32 cellular contexts compared by ENCODE assay signal in genomic region chr7:128718967-128719642, GRCh38. TPM values are rescaled to one million over a fixed set of nuclear protein-coding genes. Genes with fewer than 3 reads are reported as not detected.
"Had no signal": no experiment of that assay in that cellular context is flagged by ENCODE, and none has a peak within 500 bp of the region (broad histone marks: within the 10 kb centered on the region; RNA-seq: fewer than 3 reads in every experiment).

No MANE protein-coding gene starts in this region.

- H3K4me2 ChIP-seq: SK-N-SH had no signal

- H3K27ac Mint-ChIP-seq: activated CD4-positive, alpha-beta T cell treated with anti-CD3 and anti-CD28 coated beads, Interleukin-2, amount 10 ng/mL, durations not matched to agents 7 days and 5 days; activated CD8-positive, alpha-beta T cell treated with anti-CD3 and anti-CD28 coated beads, Interleukin-2, amount 10 ng/mL, durations not matched to agents 7 days and 5 days; activated naive CD4-positive, alpha-beta T cell treated with anti-CD3 and anti-CD28 coated beads, Interleukin-2, amount 10 ng/mL, durations not matched to agents 7 days and 5 days; activated naive CD8-positive, alpha-beta T cell treated with anti-CD3 and anti-CD28 coated beads, Interleukin-2, amount 10 ng/mL, durations not matched to agents 7 days and 5 days; activated T-cell treated with anti-CD3 and anti-CD28 coated beads, Interleukin-2, amount 50 U/mL, for 24 hours; T-helper 1 cell treated with Interleukin-12 subunit alpha and Interleukin-12 subunit beta and Interleukin-4 antibody, amounts not matched to agents 30 μg/mL and 1 μg/mL, for 36 hours had no signal

- H3K36me3 ChIP-seq: adrenal gland, breast epithelium, Peyer's patch, SJSA1 had no signal

- H3K9ac ChIP-seq: SK-N-SH had no signal

- ATAC-seq: activated CD8-positive, alpha-beta T cell treated with anti-CD3 and anti-CD28 coated beads, Interleukin-2, amount 10 ng/mL, durations not matched to agents 7 days and 5 days; body of pancreas; PC-3 had no signal

- H3K9me3 Mint-ChIP-seq: activated CD4-positive, alpha-beta T cell treated with anti-CD3 and anti-CD28 coated beads, Interleukin-2, amount 10 ng/mL, durations not matched to agents 7 days and 5 days; activated naive CD4-positive, alpha-beta T cell treated with anti-CD3 and anti-CD28 coated beads, Interleukin-2, amount 10 ng/mL, durations not matched to agents 7 days and 5 days; activated naive CD8-positive, alpha-beta T cell treated with anti-CD3 and anti-CD28 coated beads, Interleukin-2, amount 10 ng/mL, durations not matched to agents 7 days and 5 days; activated T-cell treated with anti-CD3 and anti-CD28 coated beads, Interleukin-2, amount 50 U/mL, for 24 hours; T-helper 1 cell treated with Interleukin-12 subunit alpha and Interleukin-12 subunit beta and Interleukin-4 antibody, amounts not matched to agents 30 μg/mL and 1 μg/mL, for 36 hours had no signal

- H3K27ac ChIP-seq: adrenal gland, body of pancreas, breast epithelium, Peyer's patch, SJSA1, VCaP had no signal

- H3K4me1 ChIP-seq: adrenal gland, body of pancreas, breast epithelium, Peyer's patch, SJSA1 had no signal

- H3K4me3 ChIP-seq: adrenal gland, body of pancreas, breast epithelium, Peyer's patch, SJSA1 had no signal

- H3K27me3 ChIP-seq: adrenal gland, body of pancreas, breast epithelium, Peyer's patch had no signal

- DNase-seq: activated CD4-positive, alpha-beta T cell treated with anti-CD3 and anti-CD28 coated beads for 1 hour; activated CD4-positive, alpha-beta T cell treated with anti-CD3 and anti-CD28 coated beads, Interleukin-2, amount 10 ng/mL, durations not matched to agents 7 days and 5 days; activated CD4-positive, alpha-beta T cell treated with anti-CD3 and anti-CD28 coated beads, Interleukin-2, amount 50 U/mL, for 48 hours; activated CD4-positive, CD25-positive, alpha-beta regulatory T cell; activated CD8-positive, alpha-beta T cell treated with anti-CD3 and anti-CD28 coated beads, Interleukin-2, amount 10 ng/mL, durations not matched to agents 7 days and 5 days; activated gamma-delta T cell treated with Interleukin-2 at 50 U/mL for 16 hours; activated naive CD4-positive, alpha-beta T cell treated with anti-CD3 and anti-CD28 coated beads, Interleukin-2, amount 10 ng/mL, durations not matched to agents 7 days and 5 days; activated naive CD8-positive, alpha-beta T cell treated with anti-CD3 and anti-CD28 coated beads, Interleukin-2, amount 10 ng/mL, durations not matched to agents 7 days and 5 days; activated T-cell treated with anti-CD3 and anti-CD28 coated beads, Interleukin-2, amount 50 U/mL, for 24 hours; adrenal gland; body of pancreas; caudate nucleus; cerebellar nuclear complex; NCI-H1105; NCI-H1417 treated with DMSO at 0.1 percent for 48 hours; NCI-H1694; NCI-H2029; NCI-H345; NCI-H524 treated with DMSO at 0.1 percent for 48 hours; NK-92 treated with Interleukin-12 subunit alpha and Interleukin-12 subunit beta, amount 100 ng/mL, for 24 hours; PC-3; Peyer's patch; RPMI8226; SHP77 treated with DMSO at 0.1 percent for 48 hours; SK-N-SH had no signal

- H3K9me3 ChIP-seq: adrenal gland, body of pancreas, breast epithelium, Peyer's patch, SJSA1, SK-N-SH had no signal

- H3K36me3 Mint-ChIP-seq: activated naive CD4-positive, alpha-beta T cell treated with anti-CD3 and anti-CD28 coated beads, Interleukin-2, amount 10 ng/mL, durations not matched to agents 7 days and 5 days; activated naive CD8-positive, alpha-beta T cell treated with anti-CD3 and anti-CD28 coated beads, Interleukin-2, amount 10 ng/mL, durations not matched to agents 7 days and 5 days had no signal

- H3K4me1 Mint-ChIP-seq: activated CD4-positive, alpha-beta T cell treated with anti-CD3 and anti-CD28 coated beads, Interleukin-2, amount 10 ng/mL, durations not matched to agents 7 days and 5 days; activated naive CD4-positive, alpha-beta T cell treated with anti-CD3 and anti-CD28 coated beads, Interleukin-2, amount 10 ng/mL, durations not matched to agents 7 days and 5 days; activated naive CD8-positive, alpha-beta T cell treated with anti-CD3 and anti-CD28 coated beads, Interleukin-2, amount 10 ng/mL, durations not matched to agents 7 days and 5 days had no signal

- H3K4me3 Mint-ChIP-seq: activated CD4-positive, alpha-beta T cell treated with anti-CD3 and anti-CD28 coated beads, Interleukin-2, amount 10 ng/mL, durations not matched to agents 7 days and 5 days; activated CD8-positive, alpha-beta T cell treated with anti-CD3 and anti-CD28 coated beads, Interleukin-2, amount 10 ng/mL, durations not matched to agents 7 days and 5 days; activated naive CD4-positive, alpha-beta T cell treated with anti-CD3 and anti-CD28 coated beads, Interleukin-2, amount 10 ng/mL, durations not matched to agents 7 days and 5 days; activated naive CD8-positive, alpha-beta T cell treated with anti-CD3 and anti-CD28 coated beads, Interleukin-2, amount 10 ng/mL, durations not matched to agents 7 days and 5 days; activated T-cell treated with anti-CD3 and anti-CD28 coated beads, Interleukin-2, amount 50 U/mL, for 24 hours; T-helper 1 cell treated with Interleukin-12 subunit alpha and Interleukin-12 subunit beta and Interleukin-4 antibody, amounts not matched to agents 30 μg/mL and 1 μg/mL, for 36 hours had no signal

RNA-seq across cellular contexts. Expression of gene OPN1SW, which starts 56.5 kb away (rescaled TPM):
- total RNA-seq: activated CD4-positive, alpha-beta T cell treated with anti-CD3 and anti-CD28 coated beads, Interleukin-2, amount 10 ng/mL, durations not matched to agents 7 days and 5 days; activated CD8-positive, alpha-beta T cell treated with anti-CD3 and anti-CD28 coated beads, Interleukin-2, amount 10 ng/mL, durations not matched to agents 7 days and 5 days; activated naive CD8-positive, alpha-beta T cell treated with anti-CD3 and anti-CD28 coated beads, Interleukin-2, amount 10 ng/mL, durations not matched to agents 7 days and 5 days; adrenal gland; astrocyte; body of pancreas; breast epithelium; M059J; NCI-H460; PC-3; Peyer's patch; SJSA1 had no signal
- polyA plus RNA-seq: adrenal gland had no signal
